12 cellular contexts compared by ENCODE assay signal in the genomic region with DNA sequence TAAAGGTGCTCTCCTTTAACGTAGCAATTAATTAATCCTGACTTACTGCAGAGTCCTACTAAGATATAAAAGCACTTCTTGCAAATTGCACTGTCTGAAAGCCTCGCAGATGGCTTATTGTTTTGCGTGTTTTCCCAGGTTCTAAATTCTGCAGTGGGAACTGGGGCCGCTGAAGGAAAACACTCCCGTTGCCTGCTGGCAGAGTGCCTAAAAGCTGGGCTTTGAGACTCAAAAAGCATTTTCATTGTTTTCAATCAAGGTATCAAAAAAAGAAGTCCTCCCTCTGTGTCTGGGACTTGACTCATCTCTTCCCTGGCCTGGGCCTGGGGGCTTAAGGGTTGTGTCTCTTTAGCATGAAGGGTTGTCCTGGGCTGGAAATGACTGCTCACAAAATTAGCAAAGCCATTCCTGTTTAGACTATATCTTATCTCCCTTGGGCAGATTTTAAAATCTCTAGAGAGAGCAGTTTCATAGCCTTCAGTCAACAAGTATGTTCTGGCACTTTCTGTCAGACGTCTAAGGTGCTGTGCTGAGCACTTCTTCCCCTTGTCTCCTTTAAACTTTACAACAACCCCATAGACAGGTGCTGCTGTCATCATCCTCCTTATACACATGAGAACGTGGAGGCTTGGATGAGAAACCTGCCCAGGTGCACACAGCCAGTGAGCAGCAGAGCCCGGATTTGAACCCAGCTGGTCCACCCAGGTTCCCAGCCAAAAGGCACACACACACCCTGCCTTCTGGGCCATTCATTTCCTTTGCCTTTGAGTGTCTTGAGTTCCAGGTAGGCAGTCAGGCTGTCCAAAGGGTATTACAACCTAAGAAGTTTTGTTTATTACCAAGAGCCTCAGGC. TPM values are rescaled to one million over a fixed set of nuclear protein-coding genes. Genes with fewer than 3 reads are reported as not detected.
DNase-seq lines count a peak whose midpoint lies in the region; ATAC-seq and TF ChIP-seq lines count a peak whose summit lies in the region.
"Had no signal": no experiment of that assay in that cellular context is flagged by ENCODE, and none has a peak within 500 bp of the region (broad histone marks: within the 10 kb centered on the region; RNA-seq: fewer than 3 reads in every experiment).

No MANE protein-coding gene starts in this region.

- H3K9ac ChIP-seq in rectal smooth muscle tissue (ENCODE audit: low read length) = no peak overlapping the region

- peak overlapping the region; percentile 2 to 35 for H3K27ac ChIP-seq in esophagus (ENCODE audit: low read depth in 2 of 2, low read length in 1 of 2)
- peak overlapping the region; percentile 62 for H3K27ac ChIP-seq in rectal smooth muscle tissue (ENCODE audit: low read depth, low read length)

- no peak overlapping the region for H3K4me3 Mint-ChIP-seq in HFFc6

- H3K4me1 Mint-ChIP-seq in HFFc6 (ENCODE audit: low read depth) = peaks cover 27% of the 10 kb centered on the region

- H3K36me3 ChIP-seq in esophagus (ENCODE audit: control insufficient read depth in 2 of 2, insufficient read depth in 2 of 2, low read length in 1 of 2) (peaks cover 7 to 25% of the 10 kb centered on the region in 2 donors), rectal smooth muscle tissue (ENCODE audit: control insufficient read depth, insufficient read depth, low read length) (peaks cover 7% of the 10 kb centered on the region)

- H3K9me3 ChIP-seq in esophagus (ENCODE audit: control insufficient read depth in 2 of 2, insufficient read depth in 1 of 2, low read depth in 1 of 2, low read length in 1 of 2) = no peaks in the 10 kb centered on the region

- H3K4me1 ChIP-seq in esophagus (ENCODE audit: control insufficient read depth in 2 of 2, insufficient read depth in 2 of 2, low read length in 1 of 2) (peaks cover 0 to 16% of the 10 kb centered on the region in 2 donors), rectal smooth muscle tissue (ENCODE audit: control insufficient read depth, insufficient read depth, low read length) (peaks cover 17% of the 10 kb centered on the region)

- DNase-seq in HFFc6 (no peak), NCI-H2227 treated with DMSO at 0.1 percent for 48 hours (lab: John Stamatoyannopoulos, UW) (peak; percentile 46), T-helper 2 cell (no peak)
- DNase-seq: activated effector memory CD4-positive, alpha-beta T cell treated with anti-CD3 and anti-CD28 coated beads, Interleukin-2, amount 50 U/mL, for 16 hours; mesendoderm had no signal

- no peaks in the 10 kb centered on the region for H3K9me3 Mint-ChIP-seq in HFFc6

- no peak for TF ChIP-seq CTCF in HFFc6 (IDR thresholded peaks at IDR 0.05)

- WGBS in esophagus, 2 donors = 44% methylated on average over 8 of the region's 8 CpGs

- H3K27me3 ChIP-seq in esophagus (ENCODE audit: control insufficient read depth in 1 of 2, insufficient read depth in 2 of 2, low read length in 2 of 2) (no peaks in the 10 kb centered on the region), rectal smooth muscle tissue (ENCODE audit: control insufficient read depth, insufficient read depth, low read length) (no peaks in the 10 kb centered on the region)

- no peak overlapping the region for H3K4me3 ChIP-seq in esophagus (ENCODE audit: low read depth in 1 of 2, low read length in 2 of 2)
- no peak overlapping the region for H3K4me3 ChIP-seq in rectal smooth muscle tissue (ENCODE audit: low read length)
- H3K4me3 ChIP-seq: coronary artery had no signal

- H3K27me3 Mint-ChIP-seq in HFFc6 (ENCODE audit: insufficient read depth) = no peaks in the 10 kb centered on the region; the same call in 1 of the 2 replicates
- H3K27me3 Mint-ChIP-seq: progenitor cell of endocrine pancreas had no signal

- ATAC-seq in HG02884 (IDR thresholded peaks at IDR 0.05; ENCODE audit: unreplicated experiment) (no peak), GM21381 (IDR thresholded peaks at IDR 0.05; ENCODE audit: unreplicated experiment) (no peak)
- ATAC-seq: Panc1 had no signal

- H3K36me3 Mint-ChIP-seq in HFFc6 (ENCODE audit: low read depth) = peaks cover 46% of the 10 kb centered on the region

- peak overlapping the region; percentile 26 for H3K27ac Mint-ChIP-seq in HFFc6
- H3K27ac Mint-ChIP-seq: progenitor cell of endocrine pancreas had no signal

RNA-seq across cellular contexts. Expression of a gene that starts 31.1 kb away (rescaled TPM):
- total RNA-seq in HFFc6 (2021; fragmentation: NEBNext Ultra II Directional; extraction: Animal tissue kit (Norgen Biotek cat#: 25700)) = 10 to 100 TPM; 54.5 to 80.7 (median 71.9) TPM
- 10 to 100 TPM; 15.8 to 17.0 TPM for polyA plus RNA-seq in esophagus
